Comparison of ENCODE assay signal across 2 cellular contexts in the genomic region with DNA sequence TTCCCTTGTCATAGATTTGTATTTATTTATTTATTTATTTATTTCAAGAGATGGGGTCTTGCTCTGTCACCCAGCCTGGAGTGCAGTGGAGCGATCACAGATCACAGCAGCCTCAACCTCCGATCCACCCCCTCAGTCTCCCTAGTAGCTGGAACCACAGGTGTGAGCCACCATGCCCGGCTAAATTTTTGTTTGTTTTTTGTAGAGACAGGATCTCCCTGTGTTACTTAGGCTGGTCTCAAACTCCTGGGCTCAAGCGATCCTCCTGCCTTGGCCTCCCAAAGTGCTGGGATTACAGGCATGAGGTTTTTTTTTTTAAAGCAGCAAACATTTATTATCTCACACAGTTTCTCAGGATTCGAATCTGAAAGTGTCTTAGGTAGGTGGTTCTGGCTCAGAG.
TF ChIP-seq lines count a peak whose summit lies in the region.

No MANE protein-coding gene starts in this region.

TF ChIP-seq in HepG2, 621 proteins besides CTCF, POLR2A, EP300 and RAD21:
- TF ChIP-seq ZSCAN20 (CRISPR knock-in tag; IDR thresholded peaks at IDR 0.05; ENCODE audit: borderline replicate concordance) (no peak), ZNF225 (CRISPR knock-in tag; IDR thresholded peaks at IDR 0.05) (no peak), SP1 (IDR thresholded peaks at IDR 0.05) (no peak), SP1 (CRISPR knock-in tag; IDR thresholded peaks at IDR 0.05) (no peak), ZNF333 (CRISPR knock-in tag; IDR thresholded peaks at IDR 0.05; ENCODE audit: borderline replicate concordance) (no peak), NFYB (CRISPR knock-in tag; IDR thresholded peaks at IDR 0.05) (no peak), ZMYM3 (CRISPR knock-in tag; IDR thresholded peaks at IDR 0.05) (0 out of 2 replicates have a peak, but pooled peaks have one; percentile 18), HES4 (CRISPR knock-in tag; IDR thresholded peaks at IDR 0.05; ENCODE audit: borderline replicate concordance) (no peak)
- TF ChIP-seq, protein P1, sequence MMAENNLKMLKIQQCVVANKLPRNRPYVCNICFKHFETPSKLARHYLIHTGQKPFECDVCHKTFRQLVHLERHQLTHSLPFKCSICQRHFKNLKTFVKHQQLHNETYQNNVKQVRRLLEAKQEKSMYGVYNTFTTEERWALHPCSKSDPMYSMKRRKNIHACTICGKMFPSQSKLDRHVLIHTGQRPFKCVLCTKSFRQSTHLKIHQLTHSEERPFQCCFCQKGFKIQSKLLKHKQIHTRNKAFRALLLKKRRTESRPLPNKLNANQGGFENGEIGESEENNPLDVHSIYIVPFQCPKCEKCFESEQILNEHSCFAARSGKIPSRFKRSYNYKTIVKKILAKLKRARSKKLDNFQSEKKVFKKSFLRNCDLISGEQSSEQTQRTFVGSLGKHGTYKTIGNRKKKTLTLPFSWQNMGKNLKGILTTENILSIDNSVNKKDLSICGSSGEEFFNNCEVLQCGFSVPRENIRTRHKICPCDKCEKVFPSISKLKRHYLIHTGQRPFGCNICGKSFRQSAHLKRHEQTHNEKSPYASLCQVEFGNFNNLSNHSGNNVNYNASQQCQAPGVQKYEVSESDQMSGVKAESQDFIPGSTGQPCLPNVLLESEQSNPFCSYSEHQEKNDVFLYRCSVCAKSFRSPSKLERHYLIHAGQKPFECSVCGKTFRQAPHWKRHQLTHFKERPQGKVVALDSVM (CRISPR knock-in tag; IDR thresholded peaks at IDR 0.05) = peak; percentile 83; the same call in 1 of the 2 replicates
- TF ChIP-seq, protein P2, sequence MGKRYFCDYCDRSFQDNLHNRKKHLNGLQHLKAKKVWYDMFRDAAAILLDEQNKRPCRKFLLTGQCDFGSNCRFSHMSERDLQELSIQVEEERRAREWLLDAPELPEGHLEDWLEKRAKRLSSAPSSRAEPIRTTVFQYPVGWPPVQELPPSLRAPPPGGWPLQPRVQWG (CRISPR knock-in tag; IDR thresholded peaks at IDR 0.05; ENCODE audit: borderline replicate concordance, low read depth) = no peak
- TF ChIP-seq, protein P3, sequence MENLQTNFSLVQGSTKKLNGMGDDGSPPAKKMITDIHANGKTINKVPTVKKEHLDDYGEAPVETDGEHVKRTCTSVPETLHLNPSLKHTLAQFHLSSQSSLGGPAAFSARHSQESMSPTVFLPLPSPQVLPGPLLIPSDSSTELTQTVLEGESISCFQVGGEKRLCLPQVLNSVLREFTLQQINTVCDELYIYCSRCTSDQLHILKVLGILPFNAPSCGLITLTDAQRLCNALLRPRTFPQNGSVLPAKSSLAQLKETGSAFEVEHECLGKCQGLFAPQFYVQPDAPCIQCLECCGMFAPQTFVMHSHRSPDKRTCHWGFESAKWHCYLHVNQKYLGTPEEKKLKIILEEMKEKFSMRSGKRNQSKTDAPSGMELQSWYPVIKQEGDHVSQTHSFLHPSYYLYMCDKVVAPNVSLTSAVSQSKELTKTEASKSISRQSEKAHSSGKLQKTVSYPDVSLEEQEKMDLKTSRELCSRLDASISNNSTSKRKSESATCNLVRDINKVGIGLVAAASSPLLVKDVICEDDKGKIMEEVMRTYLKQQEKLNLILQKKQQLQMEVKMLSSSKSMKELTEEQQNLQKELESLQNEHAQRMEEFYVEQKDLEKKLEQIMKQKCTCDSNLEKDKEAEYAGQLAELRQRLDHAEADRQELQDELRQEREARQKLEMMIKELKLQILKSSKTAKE (CRISPR knock-in tag; IDR thresholded peaks at IDR 0.05; ENCODE audit: borderline replicate concordance) = no peak

TF ChIP-seq in GM12878, 131 proteins besides CTCF, POLR2A, EP300 and RAD21:
- TF ChIP-seq ZNF384 (IDR thresholded peaks at IDR 0.05; ENCODE audit: borderline replicate concordance, low read depth, low read length) (0 out of 2 replicates have a peak, but pooled peaks have one; percentile 20), SREBF1 (IDR thresholded peaks at IDR 0.05; ENCODE audit: low read length) (no peak), IKZF2 (IDR thresholded peaks at IDR 0.05) (peak in 1 of 2 experiments; percentile 26; a peak in 1 of 4 replicates), CHD4 (IDR thresholded peaks at IDR 0.05) (no peak), NBN (IDR thresholded peaks at IDR 0.05) (peak; percentile 75; the same call in 1 of the 2 replicates), ATF7 (IDR thresholded peaks at IDR 0.05; ENCODE audit: low read depth) (peak; percentile 27; the same call in 1 of the 2 replicates), SMARCA5 (IDR thresholded peaks at IDR 0.05) (no peak), EGR1 (IDR thresholded peaks at IDR 0.05; ENCODE audit: borderline replicate concordance in 1 of 2, low read depth in 2 of 2, low read length in 2 of 2) (peak in 1 of 2 experiments; percentile 33; a peak in 1 of 3 replicates)
- TF ChIP-seq, protein P4, sequence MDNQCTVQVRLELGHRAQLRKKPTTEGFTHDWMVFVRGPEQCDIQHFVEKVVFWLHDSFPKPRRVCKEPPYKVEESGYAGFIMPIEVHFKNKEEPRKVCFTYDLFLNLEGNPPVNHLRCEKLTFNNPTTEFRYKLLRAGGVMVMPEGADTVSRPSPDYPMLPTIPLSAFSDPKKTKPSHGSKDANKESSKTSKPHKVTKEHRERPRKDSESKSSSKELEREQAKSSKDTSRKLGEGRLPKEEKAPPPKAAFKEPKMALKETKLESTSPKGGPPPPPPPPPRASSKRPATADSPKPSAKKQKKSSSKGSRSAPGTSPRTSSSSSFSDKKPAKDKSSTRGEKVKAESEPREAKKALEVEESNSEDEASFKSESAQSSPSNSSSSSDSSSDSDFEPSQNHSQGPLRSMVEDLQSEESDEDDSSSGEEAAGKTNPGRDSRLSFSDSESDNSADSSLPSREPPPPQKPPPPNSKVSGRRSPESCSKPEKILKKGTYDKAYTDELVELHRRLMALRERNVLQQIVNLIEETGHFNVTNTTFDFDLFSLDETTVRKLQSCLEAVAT (IDR thresholded peaks at IDR 0.05) = peak; percentile 57; the same call in 1 of the 2 replicates
- TF ChIP-seq, protein P5, sequence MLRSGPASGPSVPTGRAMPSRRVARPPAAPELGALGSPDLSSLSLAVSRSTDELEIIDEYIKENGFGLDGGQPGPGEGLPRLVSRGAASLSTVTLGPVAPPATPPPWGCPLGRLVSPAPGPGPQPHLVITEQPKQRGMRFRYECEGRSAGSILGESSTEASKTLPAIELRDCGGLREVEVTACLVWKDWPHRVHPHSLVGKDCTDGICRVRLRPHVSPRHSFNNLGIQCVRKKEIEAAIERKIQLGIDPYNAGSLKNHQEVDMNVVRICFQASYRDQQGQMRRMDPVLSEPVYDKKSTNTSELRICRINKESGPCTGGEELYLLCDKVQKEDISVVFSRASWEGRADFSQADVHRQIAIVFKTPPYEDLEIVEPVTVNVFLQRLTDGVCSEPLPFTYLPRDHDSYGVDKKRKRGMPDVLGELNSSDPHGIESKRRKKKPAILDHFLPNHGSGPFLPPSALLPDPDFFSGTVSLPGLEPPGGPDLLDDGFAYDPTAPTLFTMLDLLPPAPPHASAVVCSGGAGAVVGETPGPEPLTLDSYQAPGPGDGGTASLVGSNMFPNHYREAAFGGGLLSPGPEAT (IDR thresholded peaks at IDR 0.05; ENCODE audit: low read depth) = peak; percentile 43; the same call in 1 of the 2 replicates
TF ChIP-seq in GM12878: peak in this region for 7.
